Comparison of ENCODE assay signal across 10 cellular contexts in the genomic region with DNA sequence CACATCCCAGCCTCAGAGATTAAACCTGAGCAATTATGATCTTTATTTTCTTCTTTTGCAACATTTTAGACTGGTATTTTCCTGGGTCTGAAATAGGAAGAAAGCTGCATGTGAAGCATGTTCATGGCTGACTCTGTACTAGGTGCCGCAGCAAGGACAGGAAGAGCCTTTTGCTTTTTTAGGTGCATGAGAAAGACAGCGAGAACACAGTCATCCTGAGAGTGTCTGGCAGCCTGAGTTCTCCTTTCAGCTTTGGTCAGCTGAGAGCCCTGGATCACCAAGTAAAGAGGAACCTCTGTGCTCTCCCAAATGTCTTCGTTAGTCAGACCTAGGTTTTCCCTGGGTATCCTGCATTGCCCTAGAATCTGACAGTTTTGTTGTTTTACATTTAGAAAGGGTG.
A peak's percentile ranks its signal among the peaks of the same experiment; 100 is the strongest.
DNase-seq lines count a peak whose midpoint lies in the region; ATAC-seq lines count a peak whose summit lies in the region.
"Had no signal": no experiment of that assay in that cellular context is flagged by ENCODE, and none has a peak within 500 bp of the region (broad histone marks: within the 10 kb centered on the region; RNA-seq: fewer than 3 reads in every experiment).

No MANE protein-coding gene starts in this region.

- DNase-seq in activated naive CD4-positive, alpha-beta T cell treated with anti-CD3 and anti-CD28 coated beads, Interleukin-2, amount 10 ng/mL, durations not matched to agents 7 days and 5 days, result no peak
- DNase-seq in activated naive CD4-positive, alpha-beta T cell treated with Interleukin-2 at 50 U/mL for 16 hours, result no peak
- no peak for DNase-seq in stimulated activated CD4-positive, alpha-beta T cell treated with anti-CD3 and anti-CD28 coated beads, Interleukin-12 subunit alpha, Interleukin-12 subunit beta, amount 100 ng/mL, for 4 hours
- no peak for DNase-seq in cerebellar cortex (ENCODE audit: low spot score)
- DNase-seq in activated effector memory CD4-positive, alpha-beta T cell treated with Interleukin-2 at 50 U/mL for 16 hours, result no peak
- DNase-seq: endodermal cell, left cardiac atrium had no signal

- ATAC-seq in HG02571 (IDR thresholded peaks at IDR 0.05; ENCODE audit: unreplicated experiment) (peak; percentile 99), HG03565 (IDR thresholded peaks at IDR 0.05; ENCODE audit: unreplicated experiment) (peak; percentile 100)
- peak; percentile 96 for ATAC-seq in stimulated activated memory B cell treated with anti-CD40 and anti-IgM and Interleukin-4, amounts not matched to agents 10 μg/mL and 1 μg/mL and 100 μg/mL, for 72 hours

- no peaks in the 10 kb centered on the region for H3K9me3 Mint-ChIP-seq in activated naive CD4-positive, alpha-beta T cell treated with anti-CD3 and anti-CD28 coated beads, Interleukin-2, amount 10 ng/mL, durations not matched to agents 7 days and 5 days
- H3K9me3 Mint-ChIP-seq in stimulated activated memory B cell treated with anti-CD40 and anti-IgM and Interleukin-4, amounts not matched to agents 10 μg/mL and 1 μg/mL and 100 μg/mL, for 72 hours, result no peaks in the 10 kb centered on the region
- H3K9me3 Mint-ChIP-seq: endodermal cell had no signal

- H3K36me3 Mint-ChIP-seq in activated naive CD4-positive, alpha-beta T cell treated with anti-CD3 and anti-CD28 coated beads, Interleukin-2, amount 10 ng/mL, durations not matched to agents 7 days and 5 days, result no peaks in the 10 kb centered on the region
- H3K36me3 Mint-ChIP-seq in stimulated activated memory B cell treated with anti-CD40 and anti-IgM and Interleukin-4, amounts not matched to agents 10 μg/mL and 1 μg/mL and 100 μg/mL, for 72 hours, result no peaks in the 10 kb centered on the region

- peaks cover 12% of the 10 kb centered on the region for H3K4me1 Mint-ChIP-seq in activated naive CD4-positive, alpha-beta T cell treated with anti-CD3 and anti-CD28 coated beads, Interleukin-2, amount 10 ng/mL, durations not matched to agents 7 days and 5 days
- H3K4me1 Mint-ChIP-seq in stimulated activated memory B cell treated with anti-CD40 and anti-IgM and Interleukin-4, amounts not matched to agents 10 μg/mL and 1 μg/mL and 100 μg/mL, for 72 hours, result peaks cover 11% of the 10 kb centered on the region

- peak overlapping the region; percentile 3 for H3K27ac Mint-ChIP-seq in activated naive CD4-positive, alpha-beta T cell treated with anti-CD3 and anti-CD28 coated beads, Interleukin-2, amount 10 ng/mL, durations not matched to agents 7 days and 5 days
- H3K27ac Mint-ChIP-seq in stimulated activated memory B cell treated with anti-CD40 and anti-IgM and Interleukin-4, amounts not matched to agents 10 μg/mL and 1 μg/mL and 100 μg/mL, for 72 hours, result peak overlapping the region; percentile 93
- H3K27ac Mint-ChIP-seq: endodermal cell had no signal

- H3K4me3 Mint-ChIP-seq in activated naive CD4-positive, alpha-beta T cell treated with anti-CD3 and anti-CD28 coated beads, Interleukin-2, amount 10 ng/mL, durations not matched to agents 7 days and 5 days, result no peak overlapping the region
- peak overlapping the region; percentile 67 for H3K4me3 Mint-ChIP-seq in stimulated activated memory B cell treated with anti-CD40 and anti-IgM and Interleukin-4, amounts not matched to agents 10 μg/mL and 1 μg/mL and 100 μg/mL, for 72 hours
- H3K4me3 Mint-ChIP-seq: endodermal cell had no signal

- H3K27me3 Mint-ChIP-seq in activated naive CD4-positive, alpha-beta T cell treated with anti-CD3 and anti-CD28 coated beads, Interleukin-2, amount 10 ng/mL, durations not matched to agents 7 days and 5 days, result no peaks in the 10 kb centered on the region
- no peaks in the 10 kb centered on the region for H3K27me3 Mint-ChIP-seq in stimulated activated memory B cell treated with anti-CD40 and anti-IgM and Interleukin-4, amounts not matched to agents 10 μg/mL and 1 μg/mL and 100 μg/mL, for 72 hours

- CTCF ChIA-PET in activated naive CD4-positive, alpha-beta T cell treated with anti-CD3 and anti-CD28 coated beads, Interleukin-2, amount 10 ng/mL, durations not matched to agents 7 days and 5 days (lab: Charles Lee), result interaction anchor here (5.0 kb wide), 1 partner anchor 66 kb away, joined by 44 read pairs; the partner anchor contains the start of gene TLR3
